Comparison of ENCODE assay signal across 9 cellular contexts in the genomic region with DNA sequence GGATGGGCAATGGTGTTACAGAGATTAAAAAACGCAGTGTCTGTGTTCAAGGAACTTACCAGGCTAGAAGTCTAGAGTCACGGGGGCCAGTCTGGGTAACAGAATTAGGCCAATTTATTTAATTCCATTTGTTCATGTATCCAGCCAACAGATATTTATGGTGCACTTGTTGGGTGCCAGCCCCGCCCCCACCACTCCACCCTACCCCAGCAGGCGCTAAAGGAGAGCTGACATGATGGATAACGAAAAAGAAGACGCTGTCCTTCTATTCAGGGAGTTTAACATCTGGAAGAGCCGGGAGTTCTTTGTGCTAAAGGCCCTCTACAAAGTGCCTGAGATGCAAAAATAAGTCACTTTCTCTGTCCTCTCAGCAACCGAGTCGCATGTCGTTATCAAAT. TPM values are rescaled to one million over a fixed set of nuclear protein-coding genes. Genes with fewer than 3 reads are reported as not detected.
A peak's percentile ranks its signal among the peaks of the same experiment; 100 is the strongest.
DNase-seq lines count a peak whose midpoint lies in the region; ATAC-seq and TF ChIP-seq lines count a peak whose summit lies in the region.
"Had no signal": no experiment of that assay in that cellular context is flagged by ENCODE, and none has a peak within 500 bp of the region (broad histone marks: within the 10 kb centered on the region; RNA-seq: fewer than 3 reads in every experiment).

No MANE protein-coding gene starts in this region.

- DNase-seq in activated naive CD4-positive, alpha-beta T cell treated with Interleukin-2 at 50 U/mL for 16 hours: peak; percentile 25
- no peak for DNase-seq in activated naive CD4-positive, alpha-beta T cell treated with anti-CD3 and anti-CD28 coated beads, Interleukin-2, amount 50 U/mL, for 16 hours
- DNase-seq in body of pancreas (peak in 1 of 4 donors; percentile 21), memory B cell (ENCODE audit: low spot score in 2 of 2) (no peak), upper lobe of right lung (no peak), SW480 (ENCODE audit: low spot score) (no peak)
- DNase-seq: NCI-H2081 treated with DMSO at 0.1 percent for 48 hours had no signal

- H3K4me3 Mint-ChIP-seq in memory B cell: peak overlapping the region; percentile 90

- peaks cover 2% of the 10 kb centered on the region for H3K36me3 Mint-ChIP-seq in memory B cell

- H3K9me3 Mint-ChIP-seq in memory B cell: no peaks in the 10 kb centered on the region

- H3K4me3 ChIP-seq in body of pancreas (peak overlapping the region; percentile 41 to 80), upper lobe of right lung (peak overlapping the region; percentile 100)

- no peaks in the 10 kb centered on the region for H3K9me3 ChIP-seq in body of pancreas
- H3K9me3 ChIP-seq in upper lobe of right lung: no peaks in the 10 kb centered on the region

- intact Hi-C loops in body of pancreas (cut with DNase I) (no loop called here), upper lobe of right lung (cut with DNase I) (no loop called here)

- H3K4me1 ChIP-seq in body of pancreas: peaks cover 29% of the 10 kb centered on the region
- peaks cover 21% of the 10 kb centered on the region for H3K4me1 ChIP-seq in upper lobe of right lung

- H3K27me3 ChIP-seq in body of pancreas (no peaks in the 10 kb centered on the region), upper lobe of right lung (no peaks in the 10 kb centered on the region)

- no peak for ATAC-seq in body of pancreas
- ATAC-seq in memory B cell (ENCODE audit: low read depth): no peak
- no peak for ATAC-seq in upper lobe of right lung
- no peak for ATAC-seq in HG02763 (IDR thresholded peaks at IDR 0.05; ENCODE audit: unreplicated experiment)
- ATAC-seq in GM21447 (IDR thresholded peaks at IDR 0.05; ENCODE audit: unreplicated experiment): no peak

- no peak for TF ChIP-seq POLR2A in body of pancreas (IDR thresholded peaks at IDR 0.05)

- peak overlapping the region in 3 of 4 donors; percentile 87 to 94 (median 88) for H3K27ac ChIP-seq in body of pancreas
- H3K27ac ChIP-seq in upper lobe of right lung: peak overlapping the region; percentile 77

- WGBS in body of pancreas, 2 donors: 3 to 4% methylated on average over 10 of the region's 10 CpGs

- no peak for TF ChIP-seq CTCF in body of pancreas (IDR thresholded peaks at IDR 0.05)
- no peak for TF ChIP-seq CTCF in upper lobe of right lung (IDR thresholded peaks at IDR 0.05)

- peak overlapping the region; percentile 61 for H3K27ac Mint-ChIP-seq in memory B cell

- peaks cover 24% of the 10 kb centered on the region for H3K4me1 Mint-ChIP-seq in memory B cell

- peaks cover 3% of the 10 kb centered on the region for H3K27me3 Mint-ChIP-seq in memory B cell

- no peaks in the 10 kb centered on the region for H3K36me3 ChIP-seq in body of pancreas (replicated peaks in 1 of 2; ENCODE audit: insufficient read depth in 1 of 2, low read depth in 2 of 2)
- no peaks in the 10 kb centered on the region for H3K36me3 ChIP-seq in upper lobe of right lung

RNA-seq across cellular contexts. Expression of a gene that starts 1.1 kb away (rescaled TPM):
- total RNA-seq in body of pancreas (10 to 100 TPM; 19.5 to 35.3 TPM), upper lobe of right lung (18.8 TPM)
